ENCODE assay signal across 1 cellular context in the genomic region with DNA sequence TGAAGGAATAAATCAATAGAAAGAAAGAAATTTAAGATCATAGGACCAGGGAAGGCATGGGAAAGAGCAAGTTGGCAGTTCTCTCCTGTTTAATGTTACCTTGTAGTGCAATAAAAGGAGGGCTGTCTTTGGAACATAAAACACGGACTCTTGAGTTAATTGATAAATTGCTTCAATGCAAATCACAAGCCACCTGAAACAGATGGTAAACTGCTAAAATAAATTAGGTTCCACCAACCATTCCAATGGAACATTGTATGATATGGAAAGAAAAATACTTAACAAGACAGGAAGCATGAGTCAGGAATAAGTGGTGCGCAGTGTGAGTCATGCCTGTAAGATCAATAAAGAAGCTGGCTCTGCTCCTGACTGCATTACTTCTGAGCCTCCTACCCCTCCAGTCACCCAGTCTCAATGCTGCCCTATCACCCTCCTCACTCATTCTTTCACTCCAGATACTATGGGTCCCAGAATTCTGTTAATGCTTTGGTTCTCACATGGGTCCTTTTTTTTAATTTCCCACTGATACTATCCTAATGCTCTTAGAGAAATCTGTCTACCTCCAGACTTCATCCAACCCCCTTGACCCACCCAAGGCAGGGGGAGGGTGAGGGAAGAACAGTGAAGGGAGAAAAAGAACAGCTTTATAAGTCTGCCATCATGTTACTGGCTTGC.
A peak's percentile ranks its signal among the peaks of the same experiment; 100 is the strongest.
TF ChIP-seq lines count a peak whose summit lies in the region.

No MANE protein-coding gene starts in this region.

TF ChIP-seq in HCT116, 20 proteins besides CTCF, POLR2A, EP300 and RAD21 (continued from another document):
- TF ChIP-seq, protein P1, sequence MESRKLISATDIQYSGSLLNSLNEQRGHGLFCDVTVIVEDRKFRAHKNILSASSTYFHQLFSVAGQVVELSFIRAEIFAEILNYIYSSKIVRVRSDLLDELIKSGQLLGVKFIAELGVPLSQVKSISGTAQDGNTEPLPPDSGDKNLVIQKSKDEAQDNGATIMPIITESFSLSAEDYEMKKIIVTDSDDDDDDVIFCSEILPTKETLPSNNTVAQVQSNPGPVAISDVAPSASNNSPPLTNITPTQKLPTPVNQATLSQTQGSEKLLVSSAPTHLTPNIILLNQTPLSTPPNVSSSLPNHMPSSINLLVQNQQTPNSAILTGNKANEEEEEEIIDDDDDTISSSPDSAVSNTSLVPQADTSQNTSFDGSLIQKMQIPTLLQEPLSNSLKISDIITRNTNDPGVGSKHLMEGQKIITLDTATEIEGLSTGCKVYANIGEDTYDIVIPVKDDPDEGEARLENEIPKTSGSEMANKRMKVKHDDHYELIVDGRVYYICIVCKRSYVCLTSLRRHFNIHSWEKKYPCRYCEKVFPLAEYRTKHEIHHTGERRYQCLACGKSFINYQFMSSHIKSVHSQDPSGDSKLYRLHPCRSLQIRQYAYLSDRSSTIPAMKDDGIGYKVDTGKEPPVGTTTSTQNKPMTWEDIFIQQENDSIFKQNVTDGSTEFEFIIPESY (IDR thresholded peaks at IDR 0.05; ENCODE audit: extremely low read depth, insufficient replicate concordance, low read length): no peak
- TF ChIP-seq EZH2phosphoT487 (IDR thresholded peaks at IDR 0.05; ENCODE audit: borderline replicate concordance) (no peak), EGR1 (IDR thresholded peaks at IDR 0.05; ENCODE audit: low read depth) (peak; percentile 56), FOSL1 (IDR thresholded peaks at IDR 0.05; ENCODE audit: low read depth) (peak; percentile 100)
